In the genomic region with DNA sequence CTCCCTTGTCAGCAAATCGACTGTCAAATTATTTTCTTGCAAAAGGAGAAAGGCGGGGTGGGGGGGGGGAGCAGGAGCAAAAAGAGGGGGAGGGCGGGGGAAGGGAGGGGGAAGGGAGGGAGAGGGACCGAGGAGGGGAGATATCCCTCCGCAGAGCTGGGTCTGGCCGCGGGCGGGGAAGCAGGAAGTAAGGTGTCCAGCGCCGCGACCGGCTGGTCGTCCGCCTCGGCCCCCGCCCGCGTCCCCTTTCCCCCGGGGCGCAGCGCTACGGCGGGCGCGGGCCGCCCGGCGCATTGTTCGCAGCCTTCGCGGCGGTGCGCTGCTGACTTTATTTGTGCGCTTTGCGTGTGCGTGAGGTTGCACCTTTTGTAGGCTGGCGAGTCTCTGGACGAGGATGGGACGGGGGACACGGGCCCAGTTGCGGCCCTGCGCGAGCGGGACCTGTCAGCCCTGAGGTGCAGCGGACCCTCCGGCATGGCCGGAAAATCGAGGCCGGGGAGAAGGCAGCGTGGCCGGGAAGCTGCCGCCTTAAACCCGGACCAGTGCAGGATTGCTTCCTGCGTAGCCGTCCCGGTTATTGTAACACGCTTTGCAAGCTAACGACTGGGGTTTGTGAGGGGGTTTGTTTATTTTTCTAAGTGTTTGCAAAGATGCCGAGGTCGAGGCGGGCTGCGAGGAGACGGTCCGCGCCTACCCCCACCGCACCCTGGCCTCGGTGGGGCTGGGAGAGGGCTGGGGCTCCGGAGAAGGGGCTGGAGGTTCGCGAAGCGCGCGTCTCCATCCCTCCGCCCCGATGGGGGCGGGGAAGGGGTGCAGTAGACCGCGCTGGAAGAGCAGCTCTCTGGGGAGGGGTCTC, we compare ENCODE assay signal across 8 cellular contexts. TPM values are rescaled to one million over a fixed set of nuclear protein-coding genes. Genes with fewer than 3 reads are reported as not detected.
DNase-seq lines count a peak whose midpoint lies in the region; ATAC-seq, FAIRE-seq and TF ChIP-seq lines count a peak whose summit lies in the region.

No MANE protein-coding gene starts in this region.

- intact Hi-C loops in HepG2 (cut with micrococcal nuclease; ENCODE audit: unreplicated experiment), result no loop called here

- H3K9ac ChIP-seq in HepG2 (ENCODE audit: insufficient read depth, low read depth, low read length), result no peak overlapping the region

- FAIRE-seq in HepG2 (lab: Jason Lieb, UNC), result no peak

- no TSS peak for BruUV-seq in HepG2 (replicated peaks; lab: Mats Ljungman, UMichigan)

- no peak for TF ChIP-seq RAD21 in HepG2 (CRISPR knock-in tag; IDR thresholded peaks at IDR 0.05)

- in situ Hi-C loops in HepG2 (cut with HindIII; ENCODE audit: extremely low pct_ligation_motif_present, low pct_unique_long_range_greater_than_20kb), result no loop called here

- no peaks in the 10 kb centered on the region for H3K79me2 ChIP-seq in HepG2 (ENCODE audit: insufficient read depth, low read length)

- peaks cover 8 to 73% of the 10 kb centered on the region in 2 experiments; a peak in 4 of 5 replicates for H3K27me3 ChIP-seq in HepG2 (ENCODE audit: control insufficient read depth in 1 of 2, insufficient read depth in 2 of 2, low read length in 2 of 2)

- peak overlapping the region; percentile 85 for H3K4me2 ChIP-seq in HepG2 (ENCODE audit: low read depth, low read length)

- no peaks in the 10 kb centered on the region for H3K9me3 ChIP-seq in HepG2 (ENCODE audit: low read length)

- no peak overlapping the region for H2AFZ ChIP-seq in HepG2 (ENCODE audit: low read length)

- TF ChIP-seq POLR2A in HepG2 (IDR thresholded peaks at IDR 0.05; ENCODE audit: insufficient read depth in 1 of 2, low read depth in 2 of 2, low read length in 2 of 2), result no peak

- DNase-seq in NCI-H345 (lab: John Stamatoyannopoulos, UW) (peak; percentile 68), NCI-H345 treated with DMSO at 0.1 percent for 48 hours (lab: John Stamatoyannopoulos, UW; ENCODE audit: unreplicated experiment) (no peak), NCI-H2227 treated with DMSO at 0.1 percent for 48 hours (lab: John Stamatoyannopoulos, UW) (peak; percentile 66), dermis blood vessel endothelial cell (peak; percentile 47), HepG2 (ENCODE audit: low spot score) (no peak)
- peak; percentile 38 to 48 for DNase-seq in activated CD4-positive, alpha-beta T cell treated with anti-CD3 and anti-CD28 coated beads for 4 hours
- peak; percentile 43 for DNase-seq in stimulated activated CD8-positive, alpha-beta memory T cell treated with anti-CD3 and anti-CD28 coated beads, Interleukin-12 subunit alpha, Interleukin-12 subunit beta, amount 100 ng/mL, for 4 hours (ENCODE audit: low read depth)

- TF ChIP-seq EP300 in HepG2 (IDR thresholded peaks at IDR 0.05; ENCODE audit: low read depth in 2 of 2, low read length in 2 of 2), result no peak
- TF ChIP-seq EP300 in HepG2 (CRISPR knock-in tag; IDR thresholded peaks at IDR 0.05; ENCODE audit: borderline replicate concordance), result no peak

- H3K36me3 ChIP-seq in HepG2 (replicated peaks in 1 of 2; ENCODE audit: control insufficient read depth in 1 of 2, insufficient read depth in 2 of 2, low read length in 2 of 2), result no peaks in the 10 kb centered on the region

- peaks cover 11% of the 10 kb centered on the region for H3K4me1 ChIP-seq in HepG2 (ENCODE audit: insufficient read depth, low read length)

- H3K27ac ChIP-seq in HepG2 (ENCODE audit: extremely low read length, insufficient read depth, low read length), result no peak overlapping the region

- TF ChIP-seq CTCF in HepG2 (CRISPR knock-in tag; IDR thresholded peaks at IDR 0.05), result no peak

- peak overlapping the region; percentile 59 to 72 (median 61) for H3K4me3 ChIP-seq in HepG2 (replicated peaks in 1 of 3; ENCODE audit: insufficient read depth in 1 of 3, low read depth in 2 of 3, low read length in 3 of 3)

- 2% methylated on average over 49 of the region's 78 CpGs for WGBS in HepG2 (ENCODE audit: low lambda C conversion rate)

- POLR2A ChIA-PET in HepG2 (lab: Yijun Ruan, JAX), result no interaction called here

- no peaks in the 10 kb centered on the region for H4K20me1 ChIP-seq in HepG2 (ENCODE audit: insufficient read depth, low read length)

- CTCF ChIA-PET in HepG2 (lab: Yijun Ruan, JAX; ENCODE audit: low intra/inter-chr PET ratio, low total read pairs), result no interaction called here

- ATAC-seq in HG03025 (IDR thresholded peaks at IDR 0.05; ENCODE audit: low FRiP score, unreplicated experiment) (peak; percentile 33), HepG2 (peak; percentile 56)

TF ChIP-seq in HepG2, 621 proteins besides CTCF, POLR2A, EP300 and RAD21 (continues in another document):
- no peak for TF ChIP-seq ZNF460 (CRISPR knock-in tag; IDR thresholded peaks at IDR 0.05; ENCODE audit: borderline replicate concordance)
- TF ChIP-seq, protein P1, sequence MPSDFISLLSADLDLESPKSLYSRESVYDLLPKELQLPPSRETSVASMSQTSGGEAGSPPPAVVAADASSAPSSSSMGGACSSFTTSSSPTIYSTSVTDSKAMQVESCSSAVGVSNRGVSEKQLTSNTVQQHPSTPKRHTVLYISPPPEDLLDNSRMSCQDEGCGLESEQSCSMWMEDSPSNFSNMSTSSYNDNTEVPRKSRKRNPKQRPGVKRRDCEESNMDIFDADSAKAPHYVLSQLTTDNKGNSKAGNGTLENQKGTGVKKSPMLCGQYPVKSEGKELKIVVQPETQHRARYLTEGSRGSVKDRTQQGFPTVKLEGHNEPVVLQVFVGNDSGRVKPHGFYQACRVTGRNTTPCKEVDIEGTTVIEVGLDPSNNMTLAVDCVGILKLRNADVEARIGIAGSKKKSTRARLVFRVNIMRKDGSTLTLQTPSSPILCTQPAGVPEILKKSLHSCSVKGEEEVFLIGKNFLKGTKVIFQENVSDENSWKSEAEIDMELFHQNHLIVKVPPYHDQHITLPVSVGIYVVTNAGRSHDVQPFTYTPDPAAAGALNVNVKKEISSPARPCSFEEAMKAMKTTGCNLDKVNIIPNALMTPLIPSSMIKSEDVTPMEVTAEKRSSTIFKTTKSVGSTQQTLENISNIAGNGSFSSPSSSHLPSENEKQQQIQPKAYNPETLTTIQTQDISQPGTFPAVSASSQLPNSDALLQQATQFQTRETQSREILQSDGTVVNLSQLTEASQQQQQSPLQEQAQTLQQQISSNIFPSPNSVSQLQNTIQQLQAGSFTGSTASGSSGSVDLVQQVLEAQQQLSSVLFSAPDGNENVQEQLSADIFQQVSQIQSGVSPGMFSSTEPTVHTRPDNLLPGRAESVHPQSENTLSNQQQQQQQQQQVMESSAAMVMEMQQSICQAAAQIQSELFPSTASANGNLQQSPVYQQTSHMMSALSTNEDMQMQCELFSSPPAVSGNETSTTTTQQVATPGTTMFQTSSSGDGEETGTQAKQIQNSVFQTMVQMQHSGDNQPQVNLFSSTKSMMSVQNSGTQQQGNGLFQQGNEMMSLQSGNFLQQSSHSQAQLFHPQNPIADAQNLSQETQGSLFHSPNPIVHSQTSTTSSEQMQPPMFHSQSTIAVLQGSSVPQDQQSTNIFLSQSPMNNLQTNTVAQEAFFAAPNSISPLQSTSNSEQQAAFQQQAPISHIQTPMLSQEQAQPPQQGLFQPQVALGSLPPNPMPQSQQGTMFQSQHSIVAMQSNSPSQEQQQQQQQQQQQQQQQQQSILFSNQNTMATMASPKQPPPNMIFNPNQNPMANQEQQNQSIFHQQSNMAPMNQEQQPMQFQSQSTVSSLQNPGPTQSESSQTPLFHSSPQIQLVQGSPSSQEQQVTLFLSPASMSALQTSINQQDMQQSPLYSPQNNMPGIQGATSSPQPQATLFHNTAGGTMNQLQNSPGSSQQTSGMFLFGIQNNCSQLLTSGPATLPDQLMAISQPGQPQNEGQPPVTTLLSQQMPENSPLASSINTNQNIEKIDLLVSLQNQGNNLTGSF (CRISPR knock-in tag; IDR thresholded peaks at IDR 0.05), result peak; percentile 50; the same call in 1 of the 2 replicates
- no peak for TF ChIP-seq ZNF34 (CRISPR knock-in tag; IDR thresholded peaks at IDR 0.05; ENCODE audit: borderline replicate concordance)
- TF ChIP-seq PAX8 (CRISPR knock-in tag; IDR thresholded peaks at IDR 0.05; ENCODE audit: borderline replicate concordance), result no peak
- TF ChIP-seq NR1H2 (CRISPR knock-in tag; IDR thresholded peaks at IDR 0.05; ENCODE audit: borderline replicate concordance, low read depth), result no peak
- no peak for TF ChIP-seq ZBTB20 (CRISPR knock-in tag; IDR thresholded peaks at IDR 0.05; ENCODE audit: borderline replicate concordance, low read depth)
- no peak for TF ChIP-seq CEBPB (IDR thresholded peaks at IDR 0.05; ENCODE audit: borderline replicate concordance, low read depth, low read length)

RNA-seq across cellular contexts. Expression of a gene that starts 0.7 kb away (rescaled TPM):
- total RNA-seq in dermis blood vessel endothelial cell (0.05 and 0.17 TPM in 2 replicates), HepG2 (2016; rRNA removed; fragmentation: Illumina TruSeq; extraction: Trizol) (0.02 TPM in 1 of 2 replicates, not detected in the other)
- total RNA-seq in HepG2 (2016; cell fraction: cytosol; rRNA removed; fragmentation: Illumina TruSeq; extraction: Trizol; ENCODE audit: low read depth), result 0.09 TPM in 1 of 2 replicates, not detected in the other
- not detected in 2 replicates for total RNA-seq in HepG2 (2016; cell fraction: insoluble cytoplasmic fraction; rRNA removed; fragmentation: Illumina TruSeq; extraction: Trizol)
- total RNA-seq in HepG2 (2016; cell fraction: membrane; rRNA removed; fragmentation: Illumina TruSeq; extraction: Trizol), result 0.03 TPM in 1 of 2 replicates, not detected in the other
- total RNA-seq in HepG2 (2016; cell fraction: nucleus; rRNA removed; fragmentation: Illumina TruSeq; extraction: Trizol), result 0.09 TPM in 1 of 2 replicates, not detected in the other
- 0.03 TPM in 1 of 2 replicates, not detected in the other for polyA plus RNA-seq in HepG2 (2011; rRNA removed)
- polyA plus RNA-seq in HepG2 (2011; cell fraction: cytosol; rRNA removed), result 0.01 TPM in 1 of 2 replicates, not detected in the other
- 0.06 and 0.07 TPM in 2 replicates for polyA plus RNA-seq in HepG2 (2011; cell fraction: nucleus; rRNA removed)
- polyA plus RNA-seq in HepG2 (2012), result 0.05 and 0.07 TPM in 2 replicates
- polyA plus RNA-seq in HepG2 (2016; cell fraction: cytosol; fragmentation: Illumina TruSeq; extraction: Trizol; ENCODE audit: low read depth), result not detected in 2 replicates
- polyA plus RNA-seq in HepG2 (2016; cell fraction: insoluble cytoplasmic fraction; fragmentation: Illumina TruSeq; extraction: Trizol; ENCODE audit: low read depth), result 0.08 TPM in 1 of 2 replicates, not detected in the other
- polyA plus RNA-seq in HepG2 (2016; cell fraction: membrane; fragmentation: Illumina TruSeq; extraction: Trizol; ENCODE audit: low read depth), result not detected in 2 replicates
- polyA plus RNA-seq in HepG2 (2016; cell fraction: nucleus; fragmentation: Illumina TruSeq; extraction: Trizol; ENCODE audit: insufficient read depth, low read depth), result 0.08 TPM in 1 of 2 replicates, not detected in the other
- 0.16 and 3.9 TPM in 2 replicates for polyA minus RNA-seq in HepG2 (2011; rRNA and poly(A)+ RNA removed; ENCODE audit: low replicate concordance)
- not detected in 2 replicates for polyA minus RNA-seq in HepG2 (2011; cell fraction: cytosol; rRNA and poly(A)+ RNA removed)
- 0.12 and 0.13 TPM in 2 replicates for polyA minus RNA-seq in HepG2 (2011; cell fraction: nucleus; rRNA and poly(A)+ RNA removed)

Comparison
In these comparisons a context has a peak if more than half of its experiments do, and no peak if none do; other contexts are left out.
1. DNase-seq: peak in NCI-H345 (single experiment), NCI-H2227 treated with DMSO at 0.1 percent for 48 hours (single experiment), activated CD4-positive, alpha-beta T cell treated with anti-CD3 and anti-CD28 coated beads for 4 hours (2 of 2), dermis blood vessel endothelial cell (single experiment) and stimulated activated CD8-positive, alpha-beta memory T cell treated with anti-CD3 and anti-CD28 coated beads, Interleukin-12 subunit alpha, Interleukin-12 subunit beta, amount 100 ng/mL, for 4 hours (single experiment); none in NCI-H345 treated with DMSO at 0.1 percent for 48 hours (single experiment) and HepG2 (single experiment).